8 cellular contexts compared by ENCODE assay signal in the genomic region with DNA sequence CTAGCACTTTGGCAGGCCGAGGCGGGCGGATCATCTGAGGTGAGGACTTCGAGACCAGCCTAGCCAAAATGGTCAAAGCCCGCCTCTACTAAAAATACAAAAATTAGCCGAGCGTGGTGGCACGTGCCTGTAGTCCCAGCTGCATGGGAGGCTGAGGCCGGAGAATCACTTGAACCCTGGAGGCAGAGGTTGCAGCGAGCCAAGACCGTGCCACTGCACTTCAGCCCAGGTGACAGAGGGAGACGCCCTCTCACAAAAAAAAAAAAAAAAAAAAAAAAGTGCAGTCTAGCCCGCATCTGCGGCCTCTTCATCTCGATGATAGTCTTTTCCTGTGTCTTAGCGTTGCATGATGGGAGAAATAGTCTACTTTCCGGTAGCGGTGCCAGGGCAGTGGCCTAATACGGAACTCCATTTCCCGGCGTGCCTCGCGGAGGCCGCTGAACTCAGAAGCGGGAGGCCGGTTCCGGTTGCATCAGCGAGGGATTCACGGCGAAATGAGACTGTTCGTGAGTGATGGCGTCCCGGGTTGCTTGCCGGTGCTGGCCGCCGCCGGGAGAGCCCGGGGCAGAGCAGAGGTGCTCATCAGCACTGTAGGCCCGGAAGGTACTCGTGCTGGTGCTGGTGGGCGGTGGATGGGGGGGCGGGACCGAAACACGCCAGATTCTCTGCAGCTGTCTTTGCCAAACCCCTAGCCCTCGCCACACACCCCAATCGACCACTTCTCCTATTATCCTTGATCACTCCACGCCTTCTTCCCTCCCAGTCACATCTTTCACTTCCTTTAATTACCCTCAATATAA. TPM values are rescaled to one million over a fixed set of nuclear protein-coding genes. Genes with fewer than 3 reads are reported as not detected.
A peak's percentile ranks its signal among the peaks of the same experiment; 100 is the strongest.
DNase-seq lines count a peak whose midpoint lies in the region; ATAC-seq, FAIRE-seq and TF ChIP-seq lines count a peak whose summit lies in the region.

A gene (plus strand): TSS at position 472 of the 800 bp plus-strand sequence. CDS start 23 bp downstream, at position 495.

- peaks cover 59% of the 10 kb centered on the region for H3K36me3 Mint-ChIP-seq in CD4-positive, alpha-beta T cell (ENCODE audit: low read depth)

- TF ChIP-seq POLR2A in HepG2 (IDR thresholded peaks at IDR 0.05; ENCODE audit: insufficient read depth in 1 of 2, low read depth in 2 of 2, low read length in 2 of 2), result peak; percentile 71 to 80

- in situ Hi-C loops in HepG2 (cut with HindIII; ENCODE audit: extremely low pct_ligation_motif_present, low pct_unique_long_range_greater_than_20kb), result no loop called here

- H3K4me3 Mint-ChIP-seq in CD4-positive, alpha-beta T cell, result peak within 1 kb of the TSS; percentile 98

- intact Hi-C loops in CD4-positive, alpha-beta T cell (cut with DNase I, micrococcal nuclease), result loop anchor here (2.0 to 5.0 kb wide), 2 partner anchors 59 to 60 kb away; a partner anchor contains a TSS
- intact Hi-C loops in HepG2 (cut with micrococcal nuclease; ENCODE audit: unreplicated experiment), result loop anchor here (2.0 kb wide), 1 partner anchor 25 kb away; no protein-coding TSS in a partner anchor

- peaks cover 6% of the 10 kb centered on the region for H4K20me1 ChIP-seq in HepG2 (ENCODE audit: insufficient read depth, low read length)

- peaks cover 23% of the 10 kb centered on the region for H3K79me2 ChIP-seq in HepG2 (ENCODE audit: insufficient read depth, low read length)

- DNase-seq in CD4-positive, alpha-beta T cell, result peak; percentile 80 to 91 (median 86)
- peak; percentile 98 for DNase-seq in NCI-H774 (lab: John Stamatoyannopoulos, UW)
- DNase-seq in activated CD4-positive, alpha-beta T cell treated with anti-CD3 and anti-CD28 coated beads, Interleukin-2, amount 50 U/mL, for 4 hours, result peak; percentile 89 to 90
- peak; percentile 88 to 94 for DNase-seq in dermis microvascular lymphatic vessel endothelial cell (ENCODE audit: low read depth in 2 of 2)
- DNase-seq in HepG2 (ENCODE audit: low spot score), result peak; percentile 96
- DNase-seq in stimulated activated CD4-positive, alpha-beta T cell treated with anti-CD3 and anti-CD28 coated beads, Interleukin-4, amount 100 ng/mL, for 1 hour, result peak; percentile 91

- peak within 1 kb of the TSS; percentile 90 for H3K27ac Mint-ChIP-seq in CD4-positive, alpha-beta T cell

- peak; percentile 94 for FAIRE-seq in HepG2 (lab: Jason Lieb, UNC)

- TF ChIP-seq EP300 in HepG2 (IDR thresholded peaks at IDR 0.05; ENCODE audit: low read depth in 2 of 2, low read length in 2 of 2) (0 out of 4 replicates have a peak, but pooled peaks have one; percentile 15 to 16), HepG2 (CRISPR knock-in tag; IDR thresholded peaks at IDR 0.05; ENCODE audit: borderline replicate concordance) (no peak)

- CTCF ChIA-PET in CD4-positive, alpha-beta T cell (lab: Charles Lee), result interaction anchor here (1.4 to 2.9 kb wide), 2 partner anchors 11 to 29 kb away, joined by 5 to 12 read pairs; a partner anchor contains a TSS
- CTCF ChIA-PET in HepG2 (lab: Yijun Ruan, JAX; ENCODE audit: low intra/inter-chr PET ratio, low total read pairs), result no interaction called here

- H3K4me1 ChIP-seq in HepG2 (ENCODE audit: insufficient read depth, low read length), result peaks cover 23% of the 10 kb centered on the region

- H3K27ac ChIP-seq in CD4-positive, alpha-beta T cell (ENCODE audit: low read depth, low read length), result peak within 1 kb of the TSS; percentile 80
- H3K27ac ChIP-seq in HepG2 (ENCODE audit: extremely low read length, insufficient read depth, low read length), result peak within 1 kb of the TSS; percentile 62

- no TSS peak for BruUV-seq in HepG2 (replicated peaks; lab: Mats Ljungman, UMichigan)

- 0 out of 2 replicates have a peak, but pooled peaks have one; percentile 30 for TF ChIP-seq RAD21 in HepG2 (CRISPR knock-in tag; IDR thresholded peaks at IDR 0.05)

- H3K4me3 ChIP-seq in HepG2 (replicated peaks in 1 of 3; ENCODE audit: insufficient read depth in 1 of 3, low read depth in 2 of 3, low read length in 3 of 3), result peak within 1 kb of the TSS; percentile 95 to 97 (median 96)

- H3K9me3 Mint-ChIP-seq in CD4-positive, alpha-beta T cell, result no peaks in the 10 kb centered on the region

- H3K4me2 ChIP-seq in HepG2 (ENCODE audit: low read depth, low read length), result peak within 1 kb of the TSS; percentile 93

- POLR2A ChIA-PET in CD4-positive, alpha-beta T cell (lab: Charles Lee), result interaction anchor here (1.0 to 2.5 kb wide), 5 partner anchors 8 to 32 kb away, joined by 6 to 15 read pairs (median 7); a partner anchor contains a TSS
- POLR2A ChIA-PET in HepG2 (lab: Yijun Ruan, JAX), result interaction anchor here (1.0 to 3.4 kb wide), 4 partner anchors 13 to 88 kb away, joined by 3 to 15 read pairs (median 4); a partner anchor contains a TSS

- H3K27me3 Mint-ChIP-seq in CD4-positive, alpha-beta T cell, result no peaks in the 10 kb centered on the region

- peak within 1 kb of the TSS; percentile 92 for H3K9ac ChIP-seq in HepG2 (ENCODE audit: insufficient read depth, low read depth, low read length)

- no peaks in the 10 kb centered on the region for H3K27me3 ChIP-seq in CD4-positive, alpha-beta T cell (ENCODE audit: control insufficient read depth, insufficient read depth, low read length)
- peaks cover 0 to 4% of the 10 kb centered on the region in 2 experiments; a peak in 1 of 5 replicates for H3K27me3 ChIP-seq in HepG2 (ENCODE audit: control insufficient read depth in 1 of 2, insufficient read depth in 2 of 2, low read length in 2 of 2)

- 28% methylated on average over 25 of the region's 47 CpGs for WGBS in HepG2 (ENCODE audit: low lambda C conversion rate)

- peak; percentile 96 for ATAC-seq in CD4-positive, alpha-beta T cell (ENCODE audit: poor library complexity)
- ATAC-seq in GM19397 (IDR thresholded peaks at IDR 0.05; ENCODE audit: unreplicated experiment), result peak; percentile 97
- ATAC-seq in HG03571 (IDR thresholded peaks at IDR 0.05; ENCODE audit: unreplicated experiment), result peak; percentile 95
- peak; percentile 96 for ATAC-seq in HepG2

- no peaks in the 10 kb centered on the region for H3K9me3 ChIP-seq in CD4-positive, alpha-beta T cell (ENCODE audit: control insufficient read depth, low read length)
- H3K9me3 ChIP-seq in HepG2 (ENCODE audit: low read length), result no peaks in the 10 kb centered on the region

- H3K4me1 Mint-ChIP-seq in CD4-positive, alpha-beta T cell (ENCODE audit: low read depth), result peaks cover 40% of the 10 kb centered on the region

- H2AFZ ChIP-seq in HepG2 (ENCODE audit: low read length), result no peak within 1 kb of the TSS

- peaks cover 18 to 34% of the 10 kb centered on the region in 2 experiments for H3K36me3 ChIP-seq in HepG2 (replicated peaks in 1 of 2; ENCODE audit: control insufficient read depth in 1 of 2, insufficient read depth in 2 of 2, low read length in 2 of 2)

- no peak for TF ChIP-seq CTCF in CD4-positive, alpha-beta T cell (IDR thresholded peaks at IDR 0.05)
- peak; percentile 59 for TF ChIP-seq CTCF in HepG2 (CRISPR knock-in tag; IDR thresholded peaks at IDR 0.05)

TF ChIP-seq in HepG2, 621 proteins besides CTCF, POLR2A, EP300 and RAD21 (continues in another document):
- TF ChIP-seq HDAC6 (IDR thresholded peaks at IDR 0.05; ENCODE audit: low read depth, low read length) (no peak), SRSF9 (IDR thresholded peaks at IDR 0.05; ENCODE audit: borderline replicate concordance, insufficient read depth, low read depth, low read length, poor library complexity, severe bottlenecking) (no peak), ZC3H13 (CRISPR knock-in tag; IDR thresholded peaks at IDR 0.05) (no peak), KDM3A (CRISPR knock-in tag; IDR thresholded peaks at IDR 0.05; ENCODE audit: low read depth) (0 out of 2 replicates have a peak, but pooled peaks have one; percentile 24), PHF5A (CRISPR knock-in tag; IDR thresholded peaks at IDR 0.05; ENCODE audit: low read depth, unreplicated experiment) (peak; percentile 19)
- TF ChIP-seq, protein P1, sequence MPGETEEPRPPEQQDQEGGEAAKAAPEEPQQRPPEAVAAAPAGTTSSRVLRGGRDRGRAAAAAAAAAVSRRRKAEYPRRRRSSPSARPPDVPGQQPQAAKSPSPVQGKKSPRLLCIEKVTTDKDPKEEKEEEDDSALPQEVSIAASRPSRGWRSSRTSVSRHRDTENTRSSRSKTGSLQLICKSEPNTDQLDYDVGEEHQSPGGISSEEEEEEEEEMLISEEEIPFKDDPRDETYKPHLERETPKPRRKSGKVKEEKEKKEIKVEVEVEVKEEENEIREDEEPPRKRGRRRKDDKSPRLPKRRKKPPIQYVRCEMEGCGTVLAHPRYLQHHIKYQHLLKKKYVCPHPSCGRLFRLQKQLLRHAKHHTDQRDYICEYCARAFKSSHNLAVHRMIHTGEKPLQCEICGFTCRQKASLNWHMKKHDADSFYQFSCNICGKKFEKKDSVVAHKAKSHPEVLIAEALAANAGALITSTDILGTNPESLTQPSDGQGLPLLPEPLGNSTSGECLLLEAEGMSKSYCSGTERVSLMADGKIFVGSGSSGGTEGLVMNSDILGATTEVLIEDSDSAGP (CRISPR knock-in tag; IDR thresholded peaks at IDR 0.05; ENCODE audit: borderline replicate concordance), result peak; percentile 81; the same call in 1 of the 2 replicates

RNA-seq across cellular contexts. Expression of the gene that starts here (rescaled TPM):
- total RNA-seq in CD4-positive, alpha-beta T cell, result 100 to 1,000 TPM; 203 to 204 TPM
- 72.9 and 77.4 TPM in 2 replicates for total RNA-seq in dermis microvascular lymphatic vessel endothelial cell
- total RNA-seq in HepG2 (2016; rRNA removed; fragmentation: Illumina TruSeq; extraction: Trizol), result 177 and 181 TPM in 2 replicates
- 69.2 and 77.6 TPM in 2 replicates for total RNA-seq in HepG2 (2016; cell fraction: cytosol; rRNA removed; fragmentation: Illumina TruSeq; extraction: Trizol; ENCODE audit: low read depth)
- 178 and 182 TPM in 2 replicates for total RNA-seq in HepG2 (2016; cell fraction: insoluble cytoplasmic fraction; rRNA removed; fragmentation: Illumina TruSeq; extraction: Trizol)
- total RNA-seq in HepG2 (2016; cell fraction: membrane; rRNA removed; fragmentation: Illumina TruSeq; extraction: Trizol), result 116 and 124 TPM in 2 replicates
- total RNA-seq in HepG2 (2016; cell fraction: nucleus; rRNA removed; fragmentation: Illumina TruSeq; extraction: Trizol), result 147 and 177 TPM in 2 replicates
- 115 and 167 TPM in 2 replicates for polyA plus RNA-seq in HepG2 (2011; rRNA removed)
- 90.1 and 98.7 TPM in 2 replicates for polyA plus RNA-seq in HepG2 (2011; cell fraction: cytosol; rRNA removed)
- polyA plus RNA-seq in HepG2 (2011; cell fraction: nucleus; rRNA removed), result 450 and 538 TPM in 2 replicates
- polyA plus RNA-seq in HepG2 (2012), result 160 and 209 TPM in 2 replicates
- 68.2 and 75.1 TPM in 2 replicates for polyA plus RNA-seq in HepG2 (2016; cell fraction: cytosol; fragmentation: Illumina TruSeq; extraction: Trizol; ENCODE audit: low read depth)
- 150 and 162 TPM in 2 replicates for polyA plus RNA-seq in HepG2 (2016; cell fraction: insoluble cytoplasmic fraction; fragmentation: Illumina TruSeq; extraction: Trizol; ENCODE audit: low read depth)
- 87.9 and 114 TPM in 2 replicates for polyA plus RNA-seq in HepG2 (2016; cell fraction: membrane; fragmentation: Illumina TruSeq; extraction: Trizol; ENCODE audit: low read depth)
- polyA plus RNA-seq in HepG2 (2016; cell fraction: nucleus; fragmentation: Illumina TruSeq; extraction: Trizol; ENCODE audit: insufficient read depth, low read depth), result 239 and 240 TPM in 2 replicates
- 242 and 269 TPM in 2 replicates for polyA minus RNA-seq in HepG2 (2011; rRNA and poly(A)+ RNA removed; ENCODE audit: low replicate concordance)
- polyA minus RNA-seq in HepG2 (2011; cell fraction: cytosol; rRNA and poly(A)+ RNA removed), result 76.3 and 117 TPM in 2 replicates
- 213 and 244 TPM in 2 replicates for polyA minus RNA-seq in HepG2 (2011; cell fraction: nucleus; rRNA and poly(A)+ RNA removed)

Comparison
In these comparisons a context has a peak if more than half of its experiments do, and no peak if none do; other contexts are left out.
1. Peak in every context shown above with its lines: DNase-seq, ATAC-seq, H3K4me3 ChIP-seq and H3K27ac ChIP-seq.